8 cellular contexts compared by ENCODE assay signal in genomic region chr14:105525861-105526780, GRCh38. TPM values are rescaled to one million over a fixed set of nuclear protein-coding genes. Genes with fewer than 3 reads are reported as not detected.
DNase-seq lines count a peak whose midpoint lies in the region; ATAC-seq and TF ChIP-seq lines count a peak whose summit lies in the region.

Gene TMEM121 (plus strand): TSS chr14:105526583. CDS start chr14:105528835, 2,252 bp downstream.

- H3K36me3 Mint-ChIP-seq in CD4-positive, alpha-beta T cell (ENCODE audit: low read depth), result no peaks in the 10 kb centered on the region
- H3K36me3 Mint-ChIP-seq in activated naive CD8-positive, alpha-beta T cell treated with anti-CD3 and anti-CD28 coated beads, Interleukin-2, amount 10 ng/mL, durations not matched to agents 7 days and 5 days, result no peaks in the 10 kb centered on the region

- no peaks in the 10 kb centered on the region for H3K79me2 ChIP-seq in Loucy (ENCODE audit: insufficient read depth, low read length)

- peak; percentile 28 for ATAC-seq in CD4-positive, alpha-beta T cell (ENCODE audit: poor library complexity)
- ATAC-seq in activated naive CD8-positive, alpha-beta T cell treated with anti-CD3 and anti-CD28 coated beads, Interleukin-2, amount 10 ng/mL, durations not matched to agents 7 days and 5 days (ENCODE audit: low read depth), result peak; percentile 6
- ATAC-seq in left cardiac atrium (peak; percentile 6 to 24), GM19467 (IDR thresholded peaks at IDR 0.05; ENCODE audit: unreplicated experiment) (no peak)

- 0 out of 2 replicates have a peak within 1 kb of the TSS, but pooled peaks have one; percentile 1 for H2AFZ ChIP-seq in Loucy (ENCODE audit: low read length)

- peak within 1 kb of the TSS; percentile 80 for H3K4me3 ChIP-seq in Loucy (ENCODE audit: low read length, poor library complexity, severe bottlenecking)

- no peaks in the 10 kb centered on the region for H3F3A ChIP-seq in Loucy (ENCODE audit: low read depth)

- no peaks in the 10 kb centered on the region for H3K9me3 Mint-ChIP-seq in CD4-positive, alpha-beta T cell
- H3K9me3 Mint-ChIP-seq in activated naive CD8-positive, alpha-beta T cell treated with anti-CD3 and anti-CD28 coated beads, Interleukin-2, amount 10 ng/mL, durations not matched to agents 7 days and 5 days, result no peaks in the 10 kb centered on the region

- peak within 1 kb of the TSS; percentile 87 for H3K4me3 Mint-ChIP-seq in CD4-positive, alpha-beta T cell
- peak within 1 kb of the TSS; percentile 78 for H3K4me3 Mint-ChIP-seq in activated naive CD8-positive, alpha-beta T cell treated with anti-CD3 and anti-CD28 coated beads, Interleukin-2, amount 10 ng/mL, durations not matched to agents 7 days and 5 days

- peaks cover 17% of the 10 kb centered on the region for H3K4me1 Mint-ChIP-seq in CD4-positive, alpha-beta T cell (ENCODE audit: low read depth)
- H3K4me1 Mint-ChIP-seq in activated naive CD8-positive, alpha-beta T cell treated with anti-CD3 and anti-CD28 coated beads, Interleukin-2, amount 10 ng/mL, durations not matched to agents 7 days and 5 days, result peaks cover 14% of the 10 kb centered on the region

- H3K4me2 ChIP-seq in Loucy (ENCODE audit: low read depth, low read length, poor library complexity, severe bottlenecking), result peak within 1 kb of the TSS; percentile 79

- no peaks in the 10 kb centered on the region for H3K9me3 ChIP-seq in CD4-positive, alpha-beta T cell (ENCODE audit: control insufficient read depth, low read length)
- no peaks in the 10 kb centered on the region for H3K9me3 ChIP-seq in Loucy (ENCODE audit: insufficient read depth, low read depth, low read length)

- intact Hi-C loops in CD4-positive, alpha-beta T cell (cut with DNase I, micrococcal nuclease), result loop anchor here in 1 of 2 experiments (5.0 kb wide), 1 partner anchor 214 kb away; the partner anchor contains the start of gene PACS2
- intact Hi-C loops in left cardiac atrium (cut with DNase I), result loop anchor here in 1 of 2 donors (10.0 kb wide), 1 partner anchor 321 kb away; no protein-coding TSS in a partner anchor

- peaks cover 28% of the 10 kb centered on the region for H3K27me3 Mint-ChIP-seq in CD4-positive, alpha-beta T cell
- peaks cover 34% of the 10 kb centered on the region for H3K27me3 Mint-ChIP-seq in activated naive CD8-positive, alpha-beta T cell treated with anti-CD3 and anti-CD28 coated beads, Interleukin-2, amount 10 ng/mL, durations not matched to agents 7 days and 5 days

- peak within 1 kb of the TSS; percentile 53 for H3K9ac ChIP-seq in Loucy (ENCODE audit: low read depth, low read length, poor library complexity, severe bottlenecking)

- CTCF ChIA-PET in CD4-positive, alpha-beta T cell (lab: Charles Lee), result no interaction called here

- H4K20me1 ChIP-seq in Loucy (ENCODE audit: insufficient read depth, low read length, poor library complexity, severe bottlenecking), result no peaks in the 10 kb centered on the region

- no peak within 1 kb of the TSS for H3K27ac ChIP-seq in CD4-positive, alpha-beta T cell (ENCODE audit: low read depth, low read length)

- peaks cover 10% of the 10 kb centered on the region for H3K4me1 ChIP-seq in Loucy (ENCODE audit: insufficient read depth, low read length, poor library complexity, severe bottlenecking)

- TF ChIP-seq CTCF in CD4-positive, alpha-beta T cell (IDR thresholded peaks at IDR 0.05), result no peak
- no peak for TF ChIP-seq CTCF in Loucy (conservative IDR thresholded peaks at IDR 0.05; ENCODE audit: low read length)

- H3K27ac Mint-ChIP-seq in CD4-positive, alpha-beta T cell, result peak within 1 kb of the TSS; percentile 68
- H3K27ac Mint-ChIP-seq in activated naive CD8-positive, alpha-beta T cell treated with anti-CD3 and anti-CD28 coated beads, Interleukin-2, amount 10 ng/mL, durations not matched to agents 7 days and 5 days, result peak within 1 kb of the TSS; percentile 80

- H3K27me3 ChIP-seq in CD4-positive, alpha-beta T cell (ENCODE audit: control insufficient read depth, insufficient read depth, low read length), result peaks cover 23% of the 10 kb centered on the region
- H3K27me3 ChIP-seq in Loucy (ENCODE audit: insufficient read depth, low read length, poor library complexity, severe bottlenecking), result no peaks in the 10 kb centered on the region

- H3K9me2 ChIP-seq in Loucy (replicated peaks; ENCODE audit: low read depth, low read length), result no peaks in the 10 kb centered on the region

- POLR2A ChIA-PET in CD4-positive, alpha-beta T cell (lab: Charles Lee), result no interaction called here
- POLR2A ChIA-PET in activated naive CD8-positive, alpha-beta T cell treated with anti-CD3 and anti-CD28 coated beads, Interleukin-2, amount 10 ng/mL, durations not matched to agents 7 days and 5 days (lab: Charles Lee), result no interaction called here

- H3K36me3 ChIP-seq in Loucy (ENCODE audit: insufficient read depth, low read length), result no peaks in the 10 kb centered on the region

- peak in 3 of 10 experiments; percentile 19 to 43 (median 43) for DNase-seq in CD4-positive, alpha-beta T cell
- peak; percentile 68 for DNase-seq in activated naive CD8-positive, alpha-beta T cell treated with anti-CD3 and anti-CD28 coated beads, Interleukin-2, amount 10 ng/mL, durations not matched to agents 7 days and 5 days
- DNase-seq in left cardiac atrium (no peak), retina (peak; percentile 69), cortex of kidney (lab: John Stamatoyannopoulos, UW) (no peak), NOMO-1 treated with DMSO at 0.1 percent for 48 hours (lab: John Stamatoyannopoulos, UW; ENCODE audit: unreplicated experiment) (no peak)

RNA-seq across cellular contexts. Expression of gene TMEM121, which starts in this region (rescaled TPM):
- 1 to 10 TPM; 1.6 to 1.7 TPM for total RNA-seq in CD4-positive, alpha-beta T cell
- 1 to 10 TPM; 8.1 to 8.8 TPM for total RNA-seq in activated naive CD8-positive, alpha-beta T cell treated with anti-CD3 and anti-CD28 coated beads, Interleukin-2, amount 10 ng/mL, durations not matched to agents 7 days and 5 days
- total RNA-seq in left cardiac atrium, result 1 to 10 TPM; 2.2 to 2.7 TPM

Comparison
In these comparisons a context has a peak if more than half of its experiments do, and no peak if none do; other contexts are left out.
1. DNase-seq: peak in activated naive CD8-positive, alpha-beta T cell treated with anti-CD3 and anti-CD28 coated beads, Interleukin-2, amount 10 ng/mL, durations not matched to agents 7 days and 5 days (single experiment) and retina (single experiment); none in left cardiac atrium (single experiment), cortex of kidney (single experiment) and NOMO-1 treated with DMSO at 0.1 percent for 48 hours (single experiment).